In genomic region chrX:46648660-46649059, GRCh38 we compare ENCODE assay signal across 1 cellular context.
TF ChIP-seq lines count a peak whose summit lies in the region.

No MANE protein-coding gene starts in this region.

TF ChIP-seq in GM23338, 12 proteins besides CTCF, POLR2A, EP300 and RAD21 (continued from another document):
- TF ChIP-seq ETS1 (IDR thresholded peaks at IDR 0.05) (no peak), JUNB (IDR thresholded peaks at IDR 0.05; ENCODE audit: unreplicated experiment) (no peak), EZH2phosphoT487 (IDR thresholded peaks at IDR 0.05; ENCODE audit: unreplicated experiment) (no peak), POLR2AphosphoS5 (IDR thresholded peaks at IDR 0.05; ENCODE audit: low read depth) (no peak), ZNF114 (CRISPR knock-in tag; IDR thresholded peaks at IDR 0.05) (no peak), ZNF331 (CRISPR knock-in tag; IDR thresholded peaks at IDR 0.05; ENCODE audit: low read depth) (no peak), ZNF462 (CRISPR knock-in tag; IDR thresholded peaks at IDR 0.05) (no peak), CREB1 (CRISPR knock-in tag; IDR thresholded peaks at IDR 0.05; ENCODE audit: low read depth) (no peak)
TF ChIP-seq in GM23338: peak in this region for 0.
